ENCODE assay signal across 13 cellular contexts in genomic region chr1:198018529-198018928, GRCh38.
A peak's percentile ranks its signal among the peaks of the same experiment; 100 is the strongest.
DNase-seq lines count a peak whose midpoint lies in the region; ATAC-seq, FAIRE-seq and TF ChIP-seq lines count a peak whose summit lies in the region.
"Had no signal": no experiment of that assay in that cellular context is flagged by ENCODE, and none has a peak within 500 bp of the region (broad histone marks: within the 10 kb centered on the region; RNA-seq: fewer than 3 reads in every experiment).

No MANE protein-coding gene starts in this region.

- no peak overlapping the region for H3K9ac ChIP-seq in kidney (ENCODE audit: low read length in 2 of 2)

- H3K4me1 Mint-ChIP-seq in activated CD4-positive, alpha-beta T cell treated with anti-CD3 and anti-CD28 coated beads for 36 hours: no peaks in the 10 kb centered on the region
- H3K4me1 Mint-ChIP-seq: activated naive CD8-positive, alpha-beta T cell treated with anti-CD3 and anti-CD28 coated beads, Interleukin-2, amount 10 ng/mL, durations not matched to agents 7 days and 5 days; B cell had no signal

- H3K36me3 Mint-ChIP-seq in activated CD4-positive, alpha-beta T cell treated with anti-CD3 and anti-CD28 coated beads for 36 hours (ENCODE audit: low read depth): no peaks in the 10 kb centered on the region
- H3K36me3 Mint-ChIP-seq: activated naive CD8-positive, alpha-beta T cell treated with anti-CD3 and anti-CD28 coated beads, Interleukin-2, amount 10 ng/mL, durations not matched to agents 7 days and 5 days had no signal

- no peak overlapping the region for H3K27ac ChIP-seq in kidney (ENCODE audit: low read depth in 2 of 2, low read length in 2 of 2)
- H3K27ac ChIP-seq: stomach had no signal

- CTCF ChIA-PET in activated CD4-positive, alpha-beta T cell treated with anti-CD3 and anti-CD28 coated beads for 36 hours (lab: Charles Lee): no interaction called here

- ATAC-seq in activated CD4-positive, alpha-beta T cell treated with anti-CD3 and anti-CD28 coated beads for 36 hours: peak; percentile 76
- ATAC-seq in GM18511 (IDR thresholded peaks at IDR 0.05; ENCODE audit: unreplicated experiment): no peak

- no peak overlapping the region for H3K4me3 Mint-ChIP-seq in activated CD4-positive, alpha-beta T cell treated with anti-CD3 and anti-CD28 coated beads for 36 hours
- H3K4me3 Mint-ChIP-seq: activated naive CD8-positive, alpha-beta T cell treated with anti-CD3 and anti-CD28 coated beads, Interleukin-2, amount 10 ng/mL, durations not matched to agents 7 days and 5 days; B cell had no signal

- intact Hi-C loops in activated CD4-positive, alpha-beta T cell treated with anti-CD3 and anti-CD28 coated beads for 36 hours (cut with DNase I, micrococcal nuclease): no loop called here
- intact Hi-C loops in kidney (cut with DNase I): no loop called here

- no peak overlapping the region for H3K27ac Mint-ChIP-seq in activated CD4-positive, alpha-beta T cell treated with anti-CD3 and anti-CD28 coated beads for 36 hours
- H3K27ac Mint-ChIP-seq: activated naive CD8-positive, alpha-beta T cell treated with anti-CD3 and anti-CD28 coated beads, Interleukin-2, amount 10 ng/mL, durations not matched to agents 7 days and 5 days; B cell had no signal

- H3K4me1 ChIP-seq in kidney (ENCODE audit: control insufficient read depth in 1 of 2, insufficient read depth in 1 of 2, low read depth in 1 of 2, low read length in 2 of 2): no peaks in the 10 kb centered on the region
- H3K4me1 ChIP-seq: stomach had no signal

- peaks cover 0 to 6% of the 10 kb centered on the region in 2 donors for H3K9me3 ChIP-seq in kidney (ENCODE audit: control insufficient read depth in 1 of 2, low read length in 2 of 2)
- H3K9me3 ChIP-seq: stomach had no signal

- POLR2A ChIA-PET in activated CD4-positive, alpha-beta T cell treated with anti-CD3 and anti-CD28 coated beads for 36 hours (lab: Charles Lee): no interaction called here

- DNase-seq in activated CD4-positive, alpha-beta T cell treated with anti-CD3 and anti-CD28 coated beads for 36 hours: peak; percentile 16
- DNase-seq in activated CD4-positive, alpha-beta T cell treated with anti-CD3 and anti-CD28 coated beads for 4 hours: no peak
- DNase-seq in NCI-H226 (peak; percentile 77), epidermal melanocyte (ENCODE audit: insufficient read length, low spot score) (peak; percentile 20), skeletal muscle cell (ENCODE audit: low read depth) (peak; percentile 91), kidney (no peak)
- no peak for DNase-seq in activated CD4-positive, CD25-positive, alpha-beta regulatory T cell (lab: John Stamatoyannopoulos, UW)
- DNase-seq: activated naive CD8-positive, alpha-beta T cell treated with anti-CD3 and anti-CD28 coated beads, Interleukin-2, amount 10 ng/mL, durations not matched to agents 7 days and 5 days; MM.1S; stimulated activated CD4-positive, alpha-beta T cell treated with anti-CD3 and anti-CD28 coated beads, Interleukin-15, amount 100 ng/mL, for 24 hours; stomach had no signal

- H3K36me3 ChIP-seq in kidney (ENCODE audit: control insufficient read depth in 1 of 2, insufficient read depth in 2 of 2, low read length in 2 of 2): no peaks in the 10 kb centered on the region
- H3K36me3 ChIP-seq: stomach had no signal

- no peaks in the 10 kb centered on the region for H3K9me3 Mint-ChIP-seq in activated CD4-positive, alpha-beta T cell treated with anti-CD3 and anti-CD28 coated beads for 36 hours (ENCODE audit: low read depth)
- H3K9me3 Mint-ChIP-seq: activated naive CD8-positive, alpha-beta T cell treated with anti-CD3 and anti-CD28 coated beads, Interleukin-2, amount 10 ng/mL, durations not matched to agents 7 days and 5 days had no signal

- no peak overlapping the region for H3K4me3 ChIP-seq in skeletal muscle cell (ENCODE audit: low read depth, low read length)
- no peak overlapping the region for H3K4me3 ChIP-seq in kidney (ENCODE audit: low read length in 2 of 2)
- H3K4me3 ChIP-seq: stomach had no signal

- no peaks in the 10 kb centered on the region for H3K27me3 Mint-ChIP-seq in activated CD4-positive, alpha-beta T cell treated with anti-CD3 and anti-CD28 coated beads for 36 hours
- H3K27me3 Mint-ChIP-seq: activated naive CD8-positive, alpha-beta T cell treated with anti-CD3 and anti-CD28 coated beads, Interleukin-2, amount 10 ng/mL, durations not matched to agents 7 days and 5 days had no signal

- TF ChIP-seq CTCF in kidney (IDR thresholded peaks at IDR 0.05; ENCODE audit: borderline replicate concordance, extremely low read depth, insufficient read depth): no peak

- FAIRE-seq in kidney (lab: Jason Lieb, UNC): no peak

Comparison
In these comparisons a context has a peak if more than half of its experiments do, and no peak if none do; other contexts are left out.
1. DNase-seq: peak in activated CD4-positive, alpha-beta T cell treated with anti-CD3 and anti-CD28 coated beads for 36 hours (single experiment), NCI-H226 (single experiment), epidermal melanocyte (single experiment) and skeletal muscle cell (single experiment); none in activated CD4-positive, alpha-beta T cell treated with anti-CD3 and anti-CD28 coated beads for 4 hours (0 of 2), activated CD4-positive, CD25-positive, alpha-beta regulatory T cell (0 of 4) and kidney (single experiment).